1 cellular context compared by ENCODE assay signal in genomic region chr20:50278684-50279531, GRCh38.
TF ChIP-seq lines count a peak whose summit lies in the region.

No MANE protein-coding gene starts in this region.

TF ChIP-seq in HepG2, 621 proteins besides CTCF, POLR2A, EP300 and RAD21 (continued from another document and continues in another):
- TF ChIP-seq STAT6 (CRISPR knock-in tag; IDR thresholded peaks at IDR 0.05; ENCODE audit: borderline replicate concordance) (no peak; the same call in 1 of the 2 replicates), ZNF549 (CRISPR knock-in tag; IDR thresholded peaks at IDR 0.05) (no peak), MAF1 (CRISPR knock-in tag; IDR thresholded peaks at IDR 0.05; ENCODE audit: borderline replicate concordance) (peak; percentile 51; the same call in 1 of the 2 replicates), E2F5 (CRISPR knock-in tag; conservative IDR thresholded peaks at IDR 0.05) (no peak; the same call in 1 of the 2 replicates), JDP2 (CRISPR knock-in tag; IDR thresholded peaks at IDR 0.05; ENCODE audit: borderline replicate concordance) (no peak), RAD51 (IDR thresholded peaks at IDR 0.05; ENCODE audit: borderline replicate concordance) (no peak), TBX3 (IDR thresholded peaks at IDR 0.05; ENCODE audit: borderline replicate concordance) (peak; percentile 16; the same call in 1 of the 2 replicates), PRDM10 (CRISPR knock-in tag; IDR thresholded peaks at IDR 0.05; ENCODE audit: low read depth) (0 out of 2 replicates have a peak, but pooled peaks have one; percentile 11), ZNF558 (CRISPR knock-in tag; IDR thresholded peaks at IDR 0.05; ENCODE audit: borderline replicate concordance) (no peak), ZBTB39 (CRISPR knock-in tag; IDR thresholded peaks at IDR 0.05) (no peak), ZNF33B (CRISPR knock-in tag; IDR thresholded peaks at IDR 0.05) (no peak), IRX3 (CRISPR knock-in tag; IDR thresholded peaks at IDR 0.05; ENCODE audit: borderline replicate concordance, low read depth) (no peak), ZEB1 (IDR thresholded peaks at IDR 0.05; ENCODE audit: insufficient replicate concordance, low read depth) (peak; percentile 52), SAFB2 (CRISPR knock-in tag; IDR thresholded peaks at IDR 0.05; ENCODE audit: borderline replicate concordance, low read depth) (no peak), GMEB1 (CRISPR knock-in tag; IDR thresholded peaks at IDR 0.05; ENCODE audit: borderline replicate concordance) (no peak; the same call in 1 of the 2 replicates), ARID5B (CRISPR knock-in tag; IDR thresholded peaks at IDR 0.05) (peak; percentile 55), MEIS1 (CRISPR knock-in tag; IDR thresholded peaks at IDR 0.05; ENCODE audit: borderline replicate concordance) (peak; percentile 78), ZBTB1 (CRISPR knock-in tag; IDR thresholded peaks at IDR 0.05; ENCODE audit: borderline replicate concordance) (no peak), NFKB2 (CRISPR knock-in tag; IDR thresholded peaks at IDR 0.05; ENCODE audit: borderline replicate concordance) (peak; percentile 70), DDIT3 (CRISPR knock-in tag; IDR thresholded peaks at IDR 0.05) (no peak), ZBTB21 (CRISPR knock-in tag; IDR thresholded peaks at IDR 0.05) (no peak), FIP1L1 (IDR thresholded peaks at IDR 0.05; ENCODE audit: borderline replicate concordance, insufficient read depth, low read depth, low read length) (0 out of 2 replicates have a peak, but pooled peaks have one; percentile 48), CBX1 (IDR thresholded peaks at IDR 0.05; ENCODE audit: low read depth) (no peak), PITX1 (CRISPR knock-in tag; IDR thresholded peaks at IDR 0.05) (peak; percentile 59; the same call in 1 of the 2 replicates), ZNF331 (CRISPR knock-in tag; IDR thresholded peaks at IDR 0.05) (peak; percentile 70), SNAPC2 (CRISPR knock-in tag; IDR thresholded peaks at IDR 0.05) (no peak), MXD3 (CRISPR knock-in tag; IDR thresholded peaks at IDR 0.05) (peak; percentile 61; the same call in 1 of the 2 replicates), ZNF768 (CRISPR knock-in tag; IDR thresholded peaks at IDR 0.05) (peak; percentile 81), ASH2L (IDR thresholded peaks at IDR 0.05; ENCODE audit: insufficient read length, low read depth, low read length) (peak; percentile 44), TP53 (CRISPR knock-in tag; conservative IDR thresholded peaks at IDR 0.05) (no peak; the same call in 1 of the 2 replicates), ZNF7 (CRISPR knock-in tag; IDR thresholded peaks at IDR 0.05) (no peak; the same call in 1 of the 2 replicates), GABPA (IDR thresholded peaks at IDR 0.05; ENCODE audit: low read depth, low read length) (no peak), GABPA (CRISPR knock-in tag; IDR thresholded peaks at IDR 0.05; ENCODE audit: low read depth) (no peak), ZNF710 (CRISPR knock-in tag; IDR thresholded peaks at IDR 0.05; ENCODE audit: borderline replicate concordance) (0 out of 2 replicates have a peak, but pooled peaks have one; percentile 38)
- TF ChIP-seq, protein P1, sequence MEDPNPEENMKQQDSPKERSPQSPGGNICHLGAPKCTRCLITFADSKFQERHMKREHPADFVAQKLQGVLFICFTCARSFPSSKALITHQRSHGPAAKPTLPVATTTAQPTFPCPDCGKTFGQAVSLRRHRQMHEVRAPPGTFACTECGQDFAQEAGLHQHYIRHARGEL (CRISPR knock-in tag; IDR thresholded peaks at IDR 0.05), result no peak
- TF ChIP-seq, protein P2, sequence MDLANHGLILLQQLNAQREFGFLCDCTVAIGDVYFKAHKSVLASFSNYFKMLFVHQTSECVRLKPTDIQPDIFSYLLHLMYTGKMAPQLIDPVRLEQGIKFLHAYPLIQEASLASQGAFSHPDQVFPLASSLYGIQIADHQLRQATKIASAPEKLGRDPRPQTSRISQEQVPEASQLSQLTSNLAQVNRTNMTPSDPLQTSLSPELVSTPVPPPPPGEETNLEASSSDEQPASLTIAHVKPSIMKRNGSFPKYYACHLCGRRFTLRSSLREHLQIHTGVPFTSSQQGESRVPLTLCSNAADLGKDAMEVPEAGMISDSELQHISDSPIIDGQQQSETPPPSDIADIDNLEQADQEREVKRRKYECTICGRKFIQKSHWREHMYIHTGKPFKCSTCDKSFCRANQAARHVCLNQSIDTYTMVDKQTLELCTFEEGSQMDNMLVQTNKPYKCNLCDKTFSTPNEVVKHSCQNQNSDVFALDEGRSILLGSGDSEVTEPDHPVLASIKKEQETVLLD (CRISPR knock-in tag; IDR thresholded peaks at IDR 0.05; ENCODE audit: low read depth), result no peak
